In the genomic region with DNA sequence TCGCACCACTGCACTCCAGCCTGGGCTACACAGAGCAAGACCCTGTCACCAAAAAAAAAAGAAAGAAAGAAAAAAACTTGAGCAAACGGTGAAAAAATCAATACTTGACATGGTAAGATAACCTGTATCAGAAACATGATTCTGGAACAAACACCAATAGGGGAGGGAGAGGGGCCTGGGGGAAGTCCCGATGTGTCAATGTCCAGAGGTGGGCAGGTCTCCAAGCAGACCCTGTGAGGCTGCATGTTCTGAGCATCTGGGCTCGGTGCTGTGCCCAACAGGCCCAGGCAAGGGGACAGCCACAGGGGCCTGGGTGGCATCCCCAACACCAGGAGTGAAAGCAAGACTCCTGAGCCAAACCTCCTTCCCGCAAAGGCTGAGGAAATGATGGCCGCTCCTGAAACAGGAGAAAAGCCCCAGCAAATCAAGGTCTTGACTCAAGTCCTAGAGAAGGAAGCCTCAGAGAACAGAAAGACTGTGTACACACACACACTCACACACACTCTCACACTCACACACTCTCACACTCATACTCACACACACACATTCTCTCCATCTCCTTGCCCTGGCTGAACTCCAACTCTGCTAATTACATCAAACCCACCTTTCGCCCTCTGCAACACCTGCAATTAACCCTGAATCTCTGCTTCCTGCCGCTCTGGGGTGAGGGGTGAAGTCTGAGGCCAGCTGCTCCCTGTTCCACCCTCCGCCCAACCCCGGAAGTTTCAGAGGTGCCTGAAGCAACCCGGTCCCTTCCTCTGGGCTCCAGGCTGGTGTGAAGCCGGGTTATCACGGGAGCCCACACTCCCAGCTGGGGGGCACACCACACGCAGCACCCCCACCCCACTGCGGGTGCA, we compare ENCODE assay signal across 8 cellular contexts. TPM values are rescaled to one million over a fixed set of nuclear protein-coding genes. Genes with fewer than 3 reads are reported as not detected.
DNase-seq lines count a peak whose midpoint lies in the region; ATAC-seq, FAIRE-seq and TF ChIP-seq lines count a peak whose summit lies in the region.

No MANE protein-coding gene starts in this region.

- no peaks in the 10 kb centered on the region for H3K27me3 ChIP-seq in BE2C

- no peaks in the 10 kb centered on the region for H3K36me3 ChIP-seq in BE2C

- H3K4me3 ChIP-seq in NB4 (ENCODE audit: low read depth, low read length) (no peak overlapping the region), BE2C (ENCODE audit: low read depth, low read length) (no peak overlapping the region)

- FAIRE-seq in GM12892 (lab: Jason Lieb, UNC), result peak; percentile 88

- TF ChIP-seq POLR2A in GM12892 (IDR thresholded peaks at IDR 0.05; ENCODE audit: low read depth, low read length), result 0 out of 2 replicates have a peak, but pooled peaks have one; percentile 28
- no peak for TF ChIP-seq POLR2A in NB4 (IDR thresholded peaks at IDR 0.05; ENCODE audit: extremely low read depth, insufficient read length)

- DNase-seq in GM12892 (ENCODE audit: insufficient read length) (peak; percentile 89), NB4 (ENCODE audit: low read depth) (peak; percentile 20), activated T-cell treated with anti-CD3 and anti-CD28 coated beads for 48 hours (ENCODE audit: low read depth) (peak; percentile 55), left lobe of liver (ENCODE audit: low spot score) (no peak), ureter (ENCODE audit: low spot score) (peak; percentile 71), cerebellum (ENCODE audit: low spot score) (no peak), BE2C (no peak)

- no peaks in the 10 kb centered on the region for H3K4me1 ChIP-seq in BE2C

- H3K9me3 ChIP-seq in BE2C, result no peaks in the 10 kb centered on the region; the same call in 1 of the 2 replicates

- TF ChIP-seq CTCF in NB4 (IDR thresholded peaks at IDR 0.05; ENCODE audit: low read depth, low read length), result no peak
- no peak for TF ChIP-seq CTCF in BE2C (IDR thresholded peaks at IDR 0.05; ENCODE audit: low read depth, low read length)

- ATAC-seq in GM21723 (IDR thresholded peaks at IDR 0.05; ENCODE audit: unreplicated experiment) (peak; percentile 60), left lobe of liver (peak; percentile 60)

RNA-seq across cellular contexts. Expression of a gene that starts 20.4 kb away (rescaled TPM):
- polyA plus RNA-seq in GM12892 (2012; ENCODE audit: missing spikeins), result 37.7 TPM
- total RNA-seq in left lobe of liver (4.1 TPM), ureter (49.0 TPM), cerebellum (39.0 TPM)
- polyA plus RNA-seq in BE2C (2012; ENCODE audit: insufficient read depth, insufficient read length, low read depth), result 23.6 TPM

Comparison
In these comparisons a context has a peak if more than half of its experiments do, and no peak if none do; other contexts are left out.
1. DNase-seq: peak in GM12892 (single experiment), NB4 (single experiment), activated T-cell treated with anti-CD3 and anti-CD28 coated beads for 48 hours (single experiment) and ureter (single experiment); none in left lobe of liver (single experiment), cerebellum (single experiment) and BE2C (single experiment).